In the genomic region with DNA sequence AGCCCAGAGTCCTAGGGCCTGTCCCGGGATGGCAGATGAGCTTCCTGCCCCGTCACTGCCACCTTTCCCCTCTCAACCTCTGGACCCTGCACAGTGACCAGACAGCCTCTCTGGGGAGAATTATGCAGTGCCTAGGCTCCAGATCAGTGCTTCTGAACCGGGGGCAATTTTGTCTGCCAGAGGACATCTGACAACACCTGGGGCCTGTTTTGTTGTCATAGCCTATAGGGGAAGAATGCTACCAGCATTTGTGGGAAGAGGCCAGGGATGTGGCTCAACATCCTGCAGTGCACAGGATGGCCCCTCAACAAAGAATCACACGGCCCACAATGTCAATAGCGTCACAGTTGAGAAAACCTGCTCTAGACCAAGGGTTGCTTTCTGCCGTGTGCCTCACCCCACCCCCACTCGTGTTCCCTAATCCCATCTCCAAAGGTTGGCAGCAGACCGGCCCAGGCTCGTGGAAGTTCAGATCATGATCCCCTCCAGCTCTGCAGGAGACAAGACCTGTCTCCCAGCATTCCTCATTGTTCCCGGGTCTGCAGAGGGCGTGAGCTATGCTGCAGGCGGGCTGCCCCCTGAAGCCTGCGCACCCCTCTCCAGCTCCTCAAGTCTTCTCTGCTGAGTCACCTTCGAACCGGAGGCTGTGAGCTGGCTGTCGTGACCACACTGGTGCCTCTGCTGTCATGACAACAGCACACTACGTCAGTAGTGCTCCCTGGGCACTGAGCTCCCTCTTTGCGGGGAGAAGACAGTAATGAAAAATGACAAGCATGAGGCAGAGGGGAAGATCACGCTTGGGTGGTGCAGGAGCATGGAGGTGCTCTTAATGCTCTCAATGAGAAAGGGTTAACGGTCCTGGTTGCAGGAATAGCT, we compare ENCODE assay signal across 1 cellular context.
A peak's percentile ranks its signal among the peaks of the same experiment; 100 is the strongest.
TF ChIP-seq lines count a peak whose summit lies in the region.

No MANE protein-coding gene starts in this region.

TF ChIP-seq in H1, 55 proteins besides CTCF, POLR2A, EP300 and RAD21:
- TF ChIP-seq BACH1 (IDR thresholded peaks at IDR 0.05; ENCODE audit: low read length) (peak; percentile 96), JUN (IDR thresholded peaks at IDR 0.05; ENCODE audit: low read depth, low read length) (no peak), RFX5 (IDR thresholded peaks at IDR 0.05; ENCODE audit: borderline replicate concordance, low read depth, low read length) (no peak), CBX5 (IDR thresholded peaks at IDR 0.05; ENCODE audit: low read depth, low read length) (no peak), POLR2AphosphoS5 (IDR thresholded peaks at IDR 0.05; ENCODE audit: low read depth, low read length) (no peak; the same call in 1 of the 2 replicates), TCF12 (IDR thresholded peaks at IDR 0.05; ENCODE audit: low read depth, low read length) (no peak), NRF1 (IDR thresholded peaks at IDR 0.05; ENCODE audit: low read depth, low read length) (no peak), JUND (IDR thresholded peaks at IDR 0.05; ENCODE audit: low read length) (no peak), SP4 (IDR thresholded peaks at IDR 0.05; ENCODE audit: low read length) (no peak), GTF2F1 (IDR thresholded peaks at IDR 0.05; ENCODE audit: borderline replicate concordance, low read depth, low read length) (no peak), CBX8 (IDR thresholded peaks at IDR 0.05; ENCODE audit: borderline replicate concordance, low read depth, low read length) (no peak), BCL11A (IDR thresholded peaks at IDR 0.05; ENCODE audit: low read depth in 2 of 2, low read length in 2 of 2) (no peak), CREB1 (IDR thresholded peaks at IDR 0.05) (peak; percentile 55; the same call in 1 of the 2 replicates), ZNF274 (IDR thresholded peaks at IDR 0.05; ENCODE audit: borderline replicate concordance, extremely low read depth, low read length) (no peak), TAF7 (optimal IDR thresholded peaks at IDR 0.05; ENCODE audit: borderline replicate concordance, low read depth, low read length) (peak; percentile 6), MAFK (IDR thresholded peaks at IDR 0.05; ENCODE audit: low read depth, low read length) (peak; percentile 74), CHD2 (IDR thresholded peaks at IDR 0.05; ENCODE audit: low read length) (no peak), SIRT6 (IDR thresholded peaks at IDR 0.05; ENCODE audit: low read length) (no peak), KDM4A (IDR thresholded peaks at IDR 0.05; ENCODE audit: low read depth, low read length, severe bottlenecking) (no peak), BRCA1 (IDR thresholded peaks at IDR 0.05; ENCODE audit: low read depth, low read length) (no peak), POU5F1 (IDR thresholded peaks at IDR 0.05; ENCODE audit: low read depth, low read length) (no peak), CTBP2 (IDR thresholded peaks at IDR 0.05; ENCODE audit: borderline replicate concordance, insufficient read depth, insufficient read length, low read length) (no peak), TAF1 (IDR thresholded peaks at IDR 0.05; ENCODE audit: low read depth, low read length) (peak; percentile 4; the same call in 1 of the 2 replicates), SAP30 (IDR thresholded peaks at IDR 0.05; ENCODE audit: insufficient read depth, insufficient replicate concordance, low read length) (peak; percentile 70), SIN3A (conservative IDR thresholded peaks at IDR 0.05 in 1 of 2, IDR thresholded peaks at IDR 0.05 in 1 of 2; ENCODE audit: low read depth in 1 of 2, low read length in 2 of 2) (peak; percentile 18 to 64; a peak in 2 of 4 replicates)
- TF ChIP-seq, protein P1, sequence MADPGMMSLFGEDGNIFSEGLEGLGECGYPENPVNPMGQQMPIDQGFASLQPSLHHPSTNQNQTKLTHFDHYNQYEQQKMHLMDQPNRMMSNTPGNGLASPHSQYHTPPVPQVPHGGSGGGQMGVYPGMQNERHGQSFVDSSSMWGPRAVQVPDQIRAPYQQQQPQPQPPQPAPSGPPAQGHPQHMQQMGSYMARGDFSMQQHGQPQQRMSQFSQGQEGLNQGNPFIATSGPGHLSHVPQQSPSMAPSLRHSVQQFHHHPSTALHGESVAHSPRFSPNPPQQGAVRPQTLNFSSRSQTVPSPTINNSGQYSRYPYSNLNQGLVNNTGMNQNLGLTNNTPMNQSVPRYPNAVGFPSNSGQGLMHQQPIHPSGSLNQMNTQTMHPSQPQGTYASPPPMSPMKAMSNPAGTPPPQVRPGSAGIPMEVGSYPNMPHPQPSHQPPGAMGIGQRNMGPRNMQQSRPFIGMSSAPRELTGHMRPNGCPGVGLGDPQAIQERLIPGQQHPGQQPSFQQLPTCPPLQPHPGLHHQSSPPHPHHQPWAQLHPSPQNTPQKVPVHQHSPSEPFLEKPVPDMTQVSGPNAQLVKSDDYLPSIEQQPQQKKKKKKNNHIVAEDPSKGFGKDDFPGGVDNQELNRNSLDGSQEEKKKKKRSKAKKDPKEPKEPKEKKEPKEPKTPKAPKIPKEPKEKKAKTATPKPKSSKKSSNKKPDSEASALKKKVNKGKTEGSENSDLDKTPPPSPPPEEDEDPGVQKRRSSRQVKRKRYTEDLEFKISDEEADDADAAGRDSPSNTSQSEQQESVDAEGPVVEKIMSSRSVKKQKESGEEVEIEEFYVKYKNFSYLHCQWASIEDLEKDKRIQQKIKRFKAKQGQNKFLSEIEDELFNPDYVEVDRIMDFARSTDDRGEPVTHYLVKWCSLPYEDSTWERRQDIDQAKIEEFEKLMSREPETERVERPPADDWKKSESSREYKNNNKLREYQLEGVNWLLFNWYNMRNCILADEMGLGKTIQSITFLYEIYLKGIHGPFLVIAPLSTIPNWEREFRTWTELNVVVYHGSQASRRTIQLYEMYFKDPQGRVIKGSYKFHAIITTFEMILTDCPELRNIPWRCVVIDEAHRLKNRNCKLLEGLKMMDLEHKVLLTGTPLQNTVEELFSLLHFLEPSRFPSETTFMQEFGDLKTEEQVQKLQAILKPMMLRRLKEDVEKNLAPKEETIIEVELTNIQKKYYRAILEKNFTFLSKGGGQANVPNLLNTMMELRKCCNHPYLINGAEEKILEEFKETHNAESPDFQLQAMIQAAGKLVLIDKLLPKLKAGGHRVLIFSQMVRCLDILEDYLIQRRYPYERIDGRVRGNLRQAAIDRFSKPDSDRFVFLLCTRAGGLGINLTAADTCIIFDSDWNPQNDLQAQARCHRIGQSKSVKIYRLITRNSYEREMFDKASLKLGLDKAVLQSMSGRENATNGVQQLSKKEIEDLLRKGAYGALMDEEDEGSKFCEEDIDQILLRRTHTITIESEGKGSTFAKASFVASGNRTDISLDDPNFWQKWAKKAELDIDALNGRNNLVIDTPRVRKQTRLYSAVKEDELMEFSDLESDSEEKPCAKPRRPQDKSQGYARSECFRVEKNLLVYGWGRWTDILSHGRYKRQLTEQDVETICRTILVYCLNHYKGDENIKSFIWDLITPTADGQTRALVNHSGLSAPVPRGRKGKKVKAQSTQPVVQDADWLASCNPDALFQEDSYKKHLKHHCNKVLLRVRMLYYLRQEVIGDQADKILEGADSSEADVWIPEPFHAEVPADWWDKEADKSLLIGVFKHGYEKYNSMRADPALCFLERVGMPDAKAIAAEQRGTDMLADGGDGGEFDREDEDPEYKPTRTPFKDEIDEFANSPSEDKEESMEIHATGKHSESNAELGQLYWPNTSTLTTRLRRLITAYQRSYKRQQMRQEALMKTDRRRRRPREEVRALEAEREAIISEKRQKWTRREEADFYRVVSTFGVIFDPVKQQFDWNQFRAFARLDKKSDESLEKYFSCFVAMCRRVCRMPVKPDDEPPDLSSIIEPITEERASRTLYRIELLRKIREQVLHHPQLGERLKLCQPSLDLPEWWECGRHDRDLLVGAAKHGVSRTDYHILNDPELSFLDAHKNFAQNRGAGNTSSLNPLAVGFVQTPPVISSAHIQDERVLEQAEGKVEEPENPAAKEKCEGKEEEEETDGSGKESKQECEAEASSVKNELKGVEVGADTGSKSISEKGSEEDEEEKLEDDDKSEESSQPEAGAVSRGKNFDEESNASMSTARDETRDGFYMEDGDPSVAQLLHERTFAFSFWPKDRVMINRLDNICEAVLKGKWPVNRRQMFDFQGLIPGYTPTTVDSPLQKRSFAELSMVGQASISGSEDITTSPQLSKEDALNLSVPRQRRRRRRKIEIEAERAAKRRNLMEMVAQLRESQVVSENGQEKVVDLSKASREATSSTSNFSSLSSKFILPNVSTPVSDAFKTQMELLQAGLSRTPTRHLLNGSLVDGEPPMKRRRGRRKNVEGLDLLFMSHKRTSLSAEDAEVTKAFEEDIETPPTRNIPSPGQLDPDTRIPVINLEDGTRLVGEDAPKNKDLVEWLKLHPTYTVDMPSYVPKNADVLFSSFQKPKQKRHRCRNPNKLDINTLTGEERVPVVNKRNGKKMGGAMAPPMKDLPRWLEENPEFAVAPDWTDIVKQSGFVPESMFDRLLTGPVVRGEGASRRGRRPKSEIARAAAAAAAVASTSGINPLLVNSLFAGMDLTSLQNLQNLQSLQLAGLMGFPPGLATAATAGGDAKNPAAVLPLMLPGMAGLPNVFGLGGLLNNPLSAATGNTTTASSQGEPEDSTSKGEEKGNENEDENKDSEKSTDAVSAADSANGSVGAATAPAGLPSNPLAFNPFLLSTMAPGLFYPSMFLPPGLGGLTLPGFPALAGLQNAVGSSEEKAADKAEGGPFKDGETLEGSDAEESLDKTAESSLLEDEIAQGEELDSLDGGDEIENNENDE (IDR thresholded peaks at IDR 0.05; ENCODE audit: insufficient replicate concordance, low read length), result no peak
- TF ChIP-seq, protein P2, sequence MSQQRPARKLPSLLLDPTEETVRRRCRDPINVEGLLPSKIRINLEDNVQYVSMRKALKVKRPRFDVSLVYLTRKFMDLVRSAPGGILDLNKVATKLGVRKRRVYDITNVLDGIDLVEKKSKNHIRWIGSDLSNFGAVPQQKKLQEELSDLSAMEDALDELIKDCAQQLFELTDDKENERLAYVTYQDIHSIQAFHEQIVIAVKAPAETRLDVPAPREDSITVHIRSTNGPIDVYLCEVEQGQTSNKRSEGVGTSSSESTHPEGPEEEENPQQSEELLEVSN (IDR thresholded peaks at IDR 0.05), result no peak
- TF ChIP-seq, protein P3, sequence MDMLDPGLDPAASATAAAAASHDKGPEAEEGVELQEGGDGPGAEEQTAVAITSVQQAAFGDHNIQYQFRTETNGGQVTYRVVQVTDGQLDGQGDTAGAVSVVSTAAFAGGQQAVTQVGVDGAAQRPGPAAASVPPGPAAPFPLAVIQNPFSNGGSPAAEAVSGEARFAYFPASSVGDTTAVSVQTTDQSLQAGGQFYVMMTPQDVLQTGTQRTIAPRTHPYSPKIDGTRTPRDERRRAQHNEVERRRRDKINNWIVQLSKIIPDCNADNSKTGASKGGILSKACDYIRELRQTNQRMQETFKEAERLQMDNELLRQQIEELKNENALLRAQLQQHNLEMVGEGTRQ (IDR thresholded peaks at IDR 0.05; ENCODE audit: low read length), result no peak
TF ChIP-seq in H1: peak in this region for 7.
